Comparison of ENCODE assay signal across 8 cellular contexts in genomic region chr10:110803239-110803593, GRCh38.
A peak's percentile ranks its signal among the peaks of the same experiment; 100 is the strongest.
DNase-seq lines count a peak whose midpoint lies in the region; ATAC-seq and TF ChIP-seq lines count a peak whose summit lies in the region.

No MANE protein-coding gene starts in this region.

- H3K27ac ChIP-seq in hepatocyte (peak overlapping the region; percentile 79), dorsolateral prefrontal cortex (peak overlapping the region in 28 of 59 donors; percentile 1 to 70 (median 38))

- 69% methylated on average over 5 of the region's 5 CpGs for WGBS in hepatocyte (ENCODE audit: low lambda C conversion rate, missing lambda C conversion rate)

- no peak overlapping the region for H2AFZ ChIP-seq in hepatocyte

- no peaks in the 10 kb centered on the region for H3K9me2 ChIP-seq in hepatocyte (replicated peaks; ENCODE audit: insufficient read depth)

- H4K20me1 ChIP-seq in hepatocyte (ENCODE audit: insufficient read depth, poor library complexity, severe bottlenecking): no peaks in the 10 kb centered on the region

- H3K4me2 ChIP-seq in hepatocyte: peak overlapping the region; percentile 22

- DNase-seq in GM06990 (ENCODE audit: extremely low read depth, insufficient read length) (peak; percentile 37), hepatocyte (ENCODE audit: low spot score) (no peak), dorsolateral prefrontal cortex (no peak), kidney tubule cell (ENCODE audit: low spot score) (no peak), G401 (ENCODE audit: low spot score) (no peak)
- no peak for DNase-seq in activated CD4-positive, alpha-beta T cell treated with anti-CD3 and anti-CD28 coated beads for 1 hour

- H3K27me3 ChIP-seq in GM06990 (replicated peaks; ENCODE audit: control insufficient read depth, insufficient read depth, low read length): no peaks in the 10 kb centered on the region
- H3K27me3 ChIP-seq in hepatocyte: no peaks in the 10 kb centered on the region
- H3K27me3 ChIP-seq in dorsolateral prefrontal cortex: no peaks in the 10 kb centered on the region

- in situ Hi-C loops in G401 (cut with HindIII; ENCODE audit: low sequenced_read_pairs): no loop called here

- H3K4me3 ChIP-seq in GM06990 (replicated peaks; ENCODE audit: low read depth, low read length) (no peak overlapping the region; the same call in 1 of the 2 replicates), hepatocyte (no peak overlapping the region), dorsolateral prefrontal cortex (no peak overlapping the region)

- H3K4me1 ChIP-seq in hepatocyte (ENCODE audit: insufficient read depth): peaks cover 24% of the 10 kb centered on the region

- no peaks in the 10 kb centered on the region for H3K36me3 ChIP-seq in GM06990 (ENCODE audit: control insufficient read depth, insufficient read depth, low read length)
- H3K36me3 ChIP-seq in hepatocyte (replicated peaks; ENCODE audit: insufficient read depth, low read depth): no peaks in the 10 kb centered on the region

- intact Hi-C loops in dorsolateral prefrontal cortex (cut with DNase I): loop anchor here in 1 of 2 donors (5.0 kb wide), 2 partner anchors 56 to 94 kb away; no protein-coding TSS in a partner anchor

- ATAC-seq in GM21367 (IDR thresholded peaks at IDR 0.05; ENCODE audit: unreplicated experiment): peak; percentile 56
- peak; percentile 59 for ATAC-seq in HG03565 (IDR thresholded peaks at IDR 0.05; ENCODE audit: unreplicated experiment)

- TF ChIP-seq CTCF in GM06990 (IDR thresholded peaks at IDR 0.05; ENCODE audit: insufficient read depth, low read length, poor library complexity, severe bottlenecking) (no peak), hepatocyte (IDR thresholded peaks at IDR 0.05; ENCODE audit: poor library complexity) (no peak), dorsolateral prefrontal cortex (IDR thresholded peaks at IDR 0.05 in 54 of 56, conservative IDR thresholded peaks at IDR 0.05 in 2 of 56; ENCODE audit: low read depth in 1 of 56, partially characterized antibody in 56 of 56) (no peak)

- H3K79me2 ChIP-seq in hepatocyte: peaks cover 3% of the 10 kb centered on the region

- no peaks in the 10 kb centered on the region for H3K9me3 ChIP-seq in hepatocyte (ENCODE audit: low read depth)
